In the genomic region with DNA sequence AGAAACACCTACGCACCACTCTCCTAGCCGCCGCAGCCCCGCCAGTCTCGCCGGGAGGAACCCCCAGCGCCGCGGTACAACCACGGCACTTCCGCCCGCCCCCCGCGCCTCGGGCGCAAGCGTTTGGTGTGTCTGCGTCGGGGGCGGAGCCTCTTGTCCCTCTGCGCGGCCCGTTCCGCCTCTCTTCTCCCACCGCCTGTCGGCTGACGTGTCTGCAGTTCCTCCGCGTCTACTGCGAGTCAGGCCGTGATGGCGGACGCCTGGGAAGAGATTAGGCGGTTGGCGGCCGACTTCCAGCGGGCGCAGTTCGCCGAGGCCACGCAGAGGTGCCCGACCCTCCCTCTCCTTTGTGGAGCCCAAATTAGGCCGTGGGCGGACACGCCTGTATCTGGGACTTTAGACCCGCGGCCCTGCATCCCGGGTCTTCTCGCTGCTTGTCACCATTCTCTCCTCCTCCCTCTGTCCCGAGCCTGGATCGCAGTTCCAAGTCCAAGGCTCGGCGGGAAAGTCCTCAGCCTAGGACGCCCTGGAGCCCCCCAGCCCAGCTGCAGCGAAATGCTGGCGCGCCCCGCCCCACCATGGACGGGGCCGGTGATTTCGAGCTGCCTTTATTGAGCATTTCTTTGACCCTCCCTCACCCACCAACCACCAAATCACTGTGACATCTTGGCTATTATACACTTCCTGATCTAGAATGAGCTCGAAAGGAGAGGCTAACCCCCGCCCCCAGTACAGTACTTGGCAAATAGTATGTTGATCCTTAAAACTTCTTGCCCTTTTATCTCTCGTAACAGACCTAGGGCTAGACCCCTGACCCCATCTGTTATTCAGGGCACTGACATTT, we compare ENCODE assay signal across 8 cellular contexts. TPM values are rescaled to one million over a fixed set of nuclear protein-coding genes. Genes with fewer than 3 reads are reported as not detected.
DNase-seq lines count a peak whose midpoint lies in the region; ATAC-seq, FAIRE-seq and TF ChIP-seq lines count a peak whose summit lies in the region.

A gene (plus strand): TSS at position 182 of the 844 bp plus-strand sequence. CDS start 68 bp downstream, at position 250.

- H3K4me1 ChIP-seq in right atrium auricular region (peaks cover 0 to 28% of the 10 kb centered on the region in 2 donors), psoas muscle (peaks cover 18% of the 10 kb centered on the region)

- ATAC-seq in HG02885 (IDR thresholded peaks at IDR 0.05; ENCODE audit: poor library complexity, unreplicated experiment) (peak; percentile 97), T-helper 17 cell (peak; percentile 95), psoas muscle (peak; percentile 98 to 100 (median 100))

- H3K4me3 Mint-ChIP-seq in T-helper 17 cell, result peak within 1 kb of the TSS; percentile 98

- H3K9me3 ChIP-seq in T-helper 17 cell (ENCODE audit: control insufficient read depth, low read length, poor library complexity, severe bottlenecking) (no peaks in the 10 kb centered on the region), right atrium auricular region (no peaks in the 10 kb centered on the region), psoas muscle (no peaks in the 10 kb centered on the region)

- H3K36me3 ChIP-seq in right atrium auricular region, result peaks cover 20% of the 10 kb centered on the region
- H3K36me3 ChIP-seq in psoas muscle (ENCODE audit: insufficient read depth in 1 of 2, low read depth in 1 of 2), result peaks cover 0 to 37% of the 10 kb centered on the region in 2 donors

- H3K27ac ChIP-seq in angular gyrus (ENCODE audit: low read depth, low read length), result peak within 1 kb of the TSS; percentile 96
- peak within 1 kb of the TSS; percentile 90 to 96 for H3K27ac ChIP-seq in right atrium auricular region
- peak within 1 kb of the TSS; percentile 98 for H3K27ac ChIP-seq in psoas muscle

- peak within 1 kb of the TSS; percentile 100 for H3K27ac Mint-ChIP-seq in T-helper 17 cell

- TF ChIP-seq POLR2A in GM15510 (IDR thresholded peaks at IDR 0.05; ENCODE audit: borderline replicate concordance, extremely low read depth, insufficient read length), result peak; percentile 96

- DNase-seq in NCI-H1694 treated with DMSO at 0.1 percent for 48 hours (lab: John Stamatoyannopoulos, UW) (peak; percentile 72), T-helper 17 cell (peak; percentile 89 to 94 (median 92)), right atrium auricular region (ENCODE audit: low spot score) (peak; percentile 93), psoas muscle (peak; percentile 94 to 97), urothelium cell line (ENCODE audit: low spot score) (peak; percentile 82)

- intact Hi-C loops in psoas muscle (cut with DNase I), result loop anchor here in 1 of 2 donors (5.0 to 10.0 kb wide), 2 partner anchors 35 to 373 kb away; a partner anchor contains a TSS

- H3K27me3 Mint-ChIP-seq in T-helper 17 cell, result no peaks in the 10 kb centered on the region

- H3K4me3 ChIP-seq in right atrium auricular region (peak within 1 kb of the TSS; percentile 67 to 76), psoas muscle (peak within 1 kb of the TSS; percentile 94)

- 0% methylated on average over 60 to 64 of the region's 64 CpGs for WGBS in psoas muscle, 3 donors

- peak; percentile 86 for FAIRE-seq in urothelium cell line (lab: Jason Lieb, UNC)

- peaks cover 23% of the 10 kb centered on the region for H3K4me1 Mint-ChIP-seq in T-helper 17 cell

- peak in 1 of 2 donors; percentile 21 for TF ChIP-seq CTCF in right atrium auricular region (IDR thresholded peaks at IDR 0.05)
- TF ChIP-seq CTCF in psoas muscle (IDR thresholded peaks at IDR 0.05), result no peak

- H3K27me3 ChIP-seq in right atrium auricular region (no peaks in the 10 kb centered on the region), psoas muscle (ENCODE audit: insufficient read depth in 3 of 3, low read length in 2 of 3) (no peaks in the 10 kb centered on the region)

- H3K36me3 Mint-ChIP-seq in T-helper 17 cell (ENCODE audit: low read depth), result peaks cover 2% of the 10 kb centered on the region

RNA-seq across cellular contexts. Expression of the gene that starts here (rescaled TPM):
- total RNA-seq in T-helper 17 cell (10 to 100 TPM; 16.4 to 17.8 TPM), right atrium auricular region (10 to 100 TPM; 16.5 to 27.5 TPM), psoas muscle (10 to 100 TPM; 24.7 to 26.7 (median 25.9) TPM)
- polyA plus RNA-seq in psoas muscle, result 10 to 100 TPM in 2 of 3 donors, 1 to 10 TPM in 1; 7.9 to 23.6 (median 14.9) TPM

Comparison
In these comparisons a context has a peak if more than half of its experiments do, and no peak if none do; other contexts are left out.
1. Peak in every context shown above with its lines: DNase-seq, ATAC-seq, H3K4me3 ChIP-seq and H3K27ac ChIP-seq.